ENCODE assay signal across 18 cellular contexts in the genomic region with DNA sequence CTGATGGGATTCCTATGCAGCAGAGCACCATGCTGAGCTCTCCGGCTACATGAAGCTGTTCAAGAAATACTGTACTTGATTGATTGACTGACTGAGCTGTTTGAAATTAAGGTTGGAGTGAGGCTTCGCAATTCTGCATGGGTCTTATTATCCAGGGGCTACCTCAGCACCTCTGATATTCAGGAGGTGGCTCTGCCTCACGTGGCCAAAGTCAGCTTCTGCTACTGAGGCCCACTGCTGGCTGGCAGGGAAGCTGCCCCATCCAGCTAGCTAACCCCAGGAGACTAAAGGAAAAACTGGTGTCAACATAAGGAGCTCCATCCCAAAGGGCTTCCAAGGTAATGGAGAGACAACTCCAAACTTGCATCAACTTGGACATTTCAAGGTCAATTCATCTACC.
"Had no signal": no experiment of that assay in that cellular context is flagged by ENCODE, and none has a peak within 500 bp of the region (broad histone marks: within the 10 kb centered on the region; RNA-seq: fewer than 3 reads in every experiment).

No MANE protein-coding gene starts in this region.

- H3K4me3 Mint-ChIP-seq: naive thymus-derived CD4-positive, alpha-beta T cell; nephron progenitor cell had no signal

- H3K9me3 Mint-ChIP-seq: naive thymus-derived CD4-positive, alpha-beta T cell; nephron progenitor cell had no signal

- H3K4me1 Mint-ChIP-seq: nephron progenitor cell had no signal

- H3K4me1 ChIP-seq: parathyroid adenoma, sigmoid colon, upper lobe of left lung, uterus had no signal

- H3K27me3 Mint-ChIP-seq: naive thymus-derived CD4-positive, alpha-beta T cell had no signal

- DNase-seq: dermis blood vessel endothelial cell; foreskin melanocyte; heart left ventricle; hippocampal formation; kidney glomerular epithelial cell; mesendoderm; naive thymus-derived CD4-positive, alpha-beta T cell; nephron progenitor cell; sigmoid colon; stimulated activated CD4-positive, alpha-beta T cell treated with anti-CD3 and anti-CD28 coated beads, Interleukin-2, amount 100 ng/mL, for 24 hours; stimulated activated CD4-positive, alpha-beta T cell treated with anti-CD3 and anti-CD28 coated beads, Interleukin-4, amount 100 ng/mL, for 4 hours; stimulated activated naive CD4-positive, alpha-beta T cell treated with Interleukin-2 at 50 U/mL for 16 hours; thyroid gland; upper lobe of left lung; uterus had no signal

- ATAC-seq: heart left ventricle; naive thymus-derived CD4-positive, alpha-beta T cell had no signal

- H3K27me3 ChIP-seq: heart left ventricle, sigmoid colon, thyroid gland, upper lobe of left lung, uterus had no signal

- H3K4me3 ChIP-seq: heart left ventricle, sigmoid colon, skin epidermis, thyroid gland, upper lobe of left lung, uterus had no signal

- H3K9me3 ChIP-seq: heart left ventricle, sigmoid colon, thyroid gland, upper lobe of left lung, uterus had no signal

- H3K27ac ChIP-seq: heart left ventricle, parathyroid adenoma, sigmoid colon, skin epidermis, thyroid gland, upper lobe of left lung, uterus had no signal

- H3K27ac Mint-ChIP-seq: nephron progenitor cell had no signal

- FAIRE-seq: colon had no signal

- H3K36me3 ChIP-seq: uterus had no signal

- H3K9ac ChIP-seq: parathyroid adenoma had no signal

- H2AFZ ChIP-seq: parathyroid adenoma had no signal
